15 cellular contexts compared by ENCODE assay signal in genomic region chr3:24401090-24401810, GRCh38.
DNase-seq lines count a peak whose midpoint lies in the region; ATAC-seq, FAIRE-seq and TF ChIP-seq lines count a peak whose summit lies in the region.
"Had no signal": no experiment of that assay in that cellular context is flagged by ENCODE, and none has a peak within 500 bp of the region (broad histone marks: within the 10 kb centered on the region; RNA-seq: fewer than 3 reads in every experiment).

No MANE protein-coding gene starts in this region.

- H3K9me3 Mint-ChIP-seq in activated CD4-positive, alpha-beta memory T cell treated with anti-CD3 and anti-CD28 coated beads, Interleukin-2, amount 10 ng/mL, durations not matched to agents 7 days and 5 days = no peaks in the 10 kb centered on the region

- FAIRE-seq in pancreas (lab: Jason Lieb, UNC) (peak; percentile 5), GM12892 (lab: Jason Lieb, UNC) (no peak)

- H3K9me3 ChIP-seq in pancreas = no peaks in the 10 kb centered on the region
- H3K9me3 ChIP-seq: testis had no signal

- peak overlapping the region in 2 of 4 donors; percentile 52 to 70 for H3K27ac ChIP-seq in pancreas
- H3K27ac ChIP-seq: testis had no signal

- no peak overlapping the region for H3K27ac Mint-ChIP-seq in activated CD4-positive, alpha-beta memory T cell treated with anti-CD3 and anti-CD28 coated beads, Interleukin-2, amount 10 ng/mL, durations not matched to agents 7 days and 5 days

- POLR2A ChIA-PET in HEK293T (lab: Yijun Ruan, JAX) = no interaction called here
- POLR2A ChIA-PET in activated CD4-positive, alpha-beta memory T cell treated with anti-CD3 and anti-CD28 coated beads, Interleukin-2, amount 10 ng/mL, durations not matched to agents 7 days and 5 days (lab: Charles Lee) = no interaction called here

- no peaks in the 10 kb centered on the region for H3K4me1 Mint-ChIP-seq in activated CD4-positive, alpha-beta memory T cell treated with anti-CD3 and anti-CD28 coated beads, Interleukin-2, amount 10 ng/mL, durations not matched to agents 7 days and 5 days

- 20 to 21% methylated on average over 5 of the region's 5 CpGs for WGBS in pancreas, 2 donors

- peaks cover 12 to 26% (median 24%) of the 10 kb centered on the region in 3 donors for H3K4me1 ChIP-seq in pancreas
- H3K4me1 ChIP-seq: testis had no signal

- H3K27me3 ChIP-seq in pancreas = no peaks in the 10 kb centered on the region
- H3K27me3 ChIP-seq: testis had no signal

- CTCF ChIA-PET in HEK293T (lab: Yijun Ruan, JAX) = interaction anchor here (1.4 kb wide), 2 partner anchors 13 to 95 kb away, joined by 3 to 4 read pairs; no protein-coding TSS in a partner anchor
- CTCF ChIA-PET in activated CD4-positive, alpha-beta memory T cell treated with anti-CD3 and anti-CD28 coated beads, Interleukin-2, amount 10 ng/mL, durations not matched to agents 7 days and 5 days (lab: Charles Lee) = no interaction called here

- TF ChIP-seq POLR2A in GM12892 (IDR thresholded peaks at IDR 0.05; ENCODE audit: low read depth, low read length) = no peak

- no peak overlapping the region for H3K4me3 Mint-ChIP-seq in activated CD4-positive, alpha-beta memory T cell treated with anti-CD3 and anti-CD28 coated beads, Interleukin-2, amount 10 ng/mL, durations not matched to agents 7 days and 5 days

- ATAC-seq in pancreas = peak; percentile 32 to 62 (median 52)

- intact Hi-C loops in pancreas (cut with DNase I) = no loop called here

- H3K36me3 ChIP-seq in pancreas = no peaks in the 10 kb centered on the region

- H3K4me3 ChIP-seq in pancreas = no peak overlapping the region
- H3K4me3 ChIP-seq: testis had no signal

- DNase-seq in HEK293T (ENCODE audit: extremely low spot score) (peak; percentile 34), NCI-H69 (lab: John Stamatoyannopoulos, UW) (peak; percentile 94), fibroblast of peridontal ligament (ENCODE audit: extremely low read depth) (peak; percentile 27), pancreas (no peak), GM12892 (ENCODE audit: insufficient read length) (no peak)
- no peak for DNase-seq in stimulated activated CD4-positive, alpha-beta T cell treated with anti-CD3 and anti-CD28 coated beads, Interleukin-2, amount 100 ng/mL, for 48 hours
- no peak for DNase-seq in stimulated activated CD4-positive, alpha-beta T cell treated with anti-CD3 and anti-CD28 coated beads, Interleukin-4, amount 100 ng/mL, for 1 hour
- no peak for DNase-seq in activated CD4-positive, alpha-beta memory T cell treated with anti-CD3 and anti-CD28 coated beads, Interleukin-2, amount 10 ng/mL, durations not matched to agents 7 days and 5 days
- DNase-seq: activated naive CD4-positive, alpha-beta T cell treated with Interleukin-2 at 50 U/mL for 16 hours; central memory CD4-positive, alpha-beta T cell; H7; Kasumi-1; occipital lobe; OCI-M1; testis had no signal

- no peak for TF ChIP-seq CTCF in pancreas (IDR thresholded peaks at IDR 0.05)

- no peaks in the 10 kb centered on the region for H3K27me3 Mint-ChIP-seq in activated CD4-positive, alpha-beta memory T cell treated with anti-CD3 and anti-CD28 coated beads, Interleukin-2, amount 10 ng/mL, durations not matched to agents 7 days and 5 days

- no peaks in the 10 kb centered on the region for H3K36me3 Mint-ChIP-seq in activated CD4-positive, alpha-beta memory T cell treated with anti-CD3 and anti-CD28 coated beads, Interleukin-2, amount 10 ng/mL, durations not matched to agents 7 days and 5 days (ENCODE audit: low read depth)

TF ChIP-seq in HEK293T, 16 proteins besides CTCF, POLR2A, EP300 and RAD21:
- peak; percentile 85 for TF ChIP-seq PKNOX1 (IDR thresholded peaks at IDR 0.05)
- no peak for TF ChIP-seq LEF1 (IDR thresholded peaks at IDR 0.05; ENCODE audit: borderline replicate concordance)
- TF ChIP-seq ZNF384 (IDR thresholded peaks at IDR 0.05) = peak; percentile 39; the same call in 1 of the 2 replicates

Comparison
In these comparisons a context has a peak if more than half of its experiments do, and no peak if none do; other contexts are left out.
1. DNase-seq: peak in HEK293T (single experiment), NCI-H69 (single experiment) and fibroblast of peridontal ligament (single experiment); none in pancreas (0 of 6), stimulated activated CD4-positive, alpha-beta T cell treated with anti-CD3 and anti-CD28 coated beads, Interleukin-2, amount 100 ng/mL, for 48 hours (0 of 2), GM12892 (single experiment), stimulated activated CD4-positive, alpha-beta T cell treated with anti-CD3 and anti-CD28 coated beads, Interleukin-4, amount 100 ng/mL, for 1 hour (single experiment) and activated CD4-positive, alpha-beta memory T cell treated with anti-CD3 and anti-CD28 coated beads, Interleukin-2, amount 10 ng/mL, durations not matched to agents 7 days and 5 days (single experiment).